ENCODE assay signal across 8 cellular contexts in genomic region chr17:49993423-49994037, GRCh38. TPM values are rescaled to one million over a fixed set of nuclear protein-coding genes. Genes with fewer than 3 reads are reported as not detected.
DNase-seq lines count a peak whose midpoint lies in the region; ATAC-seq and TF ChIP-seq lines count a peak whose summit lies in the region.

No MANE protein-coding gene starts in this region.

- peaks cover 64% of the 10 kb centered on the region for H3K27me3 ChIP-seq in A673 (replicated peaks; ENCODE audit: insufficient read depth, low read depth, low read length, poor library complexity)
- peaks cover 12% of the 10 kb centered on the region for H3K27me3 ChIP-seq in adipocyte (replicated peaks; ENCODE audit: control insufficient read depth, insufficient read depth, low read length)

- H3K4me3 ChIP-seq in A673 (ENCODE audit: low read depth, low read length, poor library complexity, severe bottlenecking) (peak overlapping the region; percentile 36), adipocyte (ENCODE audit: low read length) (peak overlapping the region; percentile 80)

- no peaks in the 10 kb centered on the region for H3K36me3 Mint-ChIP-seq in HFFc6 (ENCODE audit: low read depth)

- H3K27ac Mint-ChIP-seq in HFFc6, result no peak overlapping the region

- H3K9ac ChIP-seq in adipocyte (ENCODE audit: low read length), result peak overlapping the region; percentile 78

- BruUV-seq in A673 (replicated peaks; lab: Mats Ljungman, UMichigan), result no TSS peak

- CTCF ChIA-PET in A673 (lab: Charles Lee), result interaction anchor here (5.0 kb wide), 1 partner anchor 41 kb away, joined by 28 read pairs; no protein-coding TSS in a partner anchor

- POLR2A ChIA-PET in A673 (lab: Charles Lee; ENCODE audit: low non-redundant PET), result no interaction called here

- TF ChIP-seq CTCF in A673 (conservative IDR thresholded peaks at IDR 0.05; ENCODE audit: low read depth, low read length) (no peak), HFFc6 (IDR thresholded peaks at IDR 0.05) (no peak)

- peak overlapping the region; percentile 80 for H3K4me3 Mint-ChIP-seq in HFFc6

- H3K4me1 Mint-ChIP-seq in HFFc6 (ENCODE audit: low read depth), result peaks cover 20% of the 10 kb centered on the region

- no peaks in the 10 kb centered on the region for H3K36me3 ChIP-seq in A673 (ENCODE audit: insufficient read depth, low read length, poor library complexity, severe bottlenecking)
- no peaks in the 10 kb centered on the region for H3K36me3 ChIP-seq in adipocyte (ENCODE audit: control insufficient read depth, insufficient read depth, low read length, severe bottlenecking)

- intact Hi-C loops in A673 (cut with micrococcal nuclease; ENCODE audit: unreplicated experiment), result no loop called here

- H3K9me3 Mint-ChIP-seq in HFFc6, result no peaks in the 10 kb centered on the region

- DNase-seq in A673 (ENCODE audit: low spot score) (no peak), HFFc6 (no peak), adipocyte (ENCODE audit: low read depth) (peak; percentile 60), iPS-NIHi7 (ENCODE audit: extremely low spot score) (peak; percentile 47)
- peak; percentile 14 to 31 for DNase-seq in stimulated activated CD4-positive, alpha-beta T cell treated with anti-CD3 and anti-CD28 coated beads, Interleukin-4, amount 100 ng/mL, for 4 hours

- ATAC-seq in HG02763 (IDR thresholded peaks at IDR 0.05; ENCODE audit: unreplicated experiment) (no peak), GM21423 (IDR thresholded peaks at IDR 0.05; ENCODE audit: unreplicated experiment) (no peak), HG02870 (IDR thresholded peaks at IDR 0.05; ENCODE audit: unreplicated experiment) (no peak)

- H3K27ac ChIP-seq in A673 (ENCODE audit: low read depth, low read length, poor library complexity, severe bottlenecking), result no peak overlapping the region

- peaks cover 59% of the 10 kb centered on the region for H3K27me3 Mint-ChIP-seq in HFFc6 (ENCODE audit: insufficient read depth)

- H3K9me3 ChIP-seq in A673 (ENCODE audit: low read depth, low read length, poor library complexity, severe bottlenecking) (no peaks in the 10 kb centered on the region), adipocyte (ENCODE audit: control insufficient read depth, low read length) (no peaks in the 10 kb centered on the region)

- H3K4me1 ChIP-seq in A673 (ENCODE audit: insufficient read depth, low read length, poor library complexity, severe bottlenecking) (peaks cover 10% of the 10 kb centered on the region), adipocyte (ENCODE audit: control insufficient read depth, insufficient read depth, low read length) (peaks cover 16% of the 10 kb centered on the region)

RNA-seq across cellular contexts. Expression of gene DLX3, which starts 1.5 kb away (rescaled TPM):
- 0.20 TPM in 1 of 2 replicates, not detected in the other for total RNA-seq in A673 (2021)
- not detected for total RNA-seq in HFFc6 (2021; fragmentation: NEBNext Ultra II Directional; extraction: Animal tissue kit (Norgen Biotek cat#: 25700))

RNA-seq across cellular contexts. Expression of gene DLX4, which starts 24.5 kb away (rescaled TPM):
- total RNA-seq in A673 (2021), result 0.82 and 1.0 TPM in 2 replicates
- total RNA-seq in HFFc6 (2021; fragmentation: NEBNext Ultra II Directional; extraction: Animal tissue kit (Norgen Biotek cat#: 25700)), result not detected

Comparison
In these comparisons a context has a peak if more than half of its experiments do, and no peak if none do; other contexts are left out.
1. DNase-seq: peak in adipocyte (single experiment), iPS-NIHi7 (single experiment) and stimulated activated CD4-positive, alpha-beta T cell treated with anti-CD3 and anti-CD28 coated beads, Interleukin-4, amount 100 ng/mL, for 4 hours (2 of 2); none in A673 (single experiment) and HFFc6 (single experiment).